ENCODE assay signal across 10 cellular contexts in the genomic region with DNA sequence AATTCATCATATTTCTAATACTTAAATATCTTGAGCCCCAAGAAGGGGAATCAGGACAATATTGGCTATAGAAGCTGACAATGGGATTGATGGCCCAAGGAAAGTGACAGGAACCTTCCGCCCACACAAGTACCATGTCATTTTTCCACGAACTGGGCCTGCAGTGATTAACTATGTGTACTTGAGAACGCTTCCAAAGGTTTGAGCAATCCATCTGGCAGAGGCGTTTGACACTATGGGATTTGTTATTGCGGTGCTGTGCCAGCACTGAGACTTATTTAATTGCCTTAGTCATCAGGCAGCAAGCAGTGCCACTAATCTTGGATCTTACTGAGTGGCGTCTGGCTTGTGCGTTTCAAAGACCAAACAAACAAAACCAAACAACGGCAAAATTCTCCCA.
DNase-seq lines count a peak whose midpoint lies in the region; ATAC-seq and TF ChIP-seq lines count a peak whose summit lies in the region.
"Had no signal": no experiment of that assay in that cellular context is flagged by ENCODE, and none has a peak within 500 bp of the region (broad histone marks: within the 10 kb centered on the region; RNA-seq: fewer than 3 reads in every experiment).

No MANE protein-coding gene starts in this region.

- H3K4me2 ChIP-seq in neuronal stem cell (ENCODE audit: insufficient read depth, low read length, poor library complexity, severe bottlenecking): no peak overlapping the region

- no peak overlapping the region for H3K23ac ChIP-seq in neuronal stem cell (ENCODE audit: low read depth, low read length, poor library complexity)

- H3K27me3 ChIP-seq in dorsolateral prefrontal cortex: no peaks in the 10 kb centered on the region
- no peaks in the 10 kb centered on the region for H3K27me3 ChIP-seq in lower lobe of right lung (ENCODE audit: low read depth)
- no peaks in the 10 kb centered on the region for H3K27me3 ChIP-seq in tibial artery
- peaks cover 0 to 2% (median 0%) of the 10 kb centered on the region in 3 experiments for H3K27me3 ChIP-seq in neuronal stem cell (ENCODE audit: control insufficient read depth in 3 of 3, insufficient read depth in 3 of 3, low read depth in 1 of 3, low read length in 3 of 3)

- H3K9ac ChIP-seq in neuronal stem cell (ENCODE audit: low read depth, low read length, poor library complexity): no peak overlapping the region

- H3K36me3 ChIP-seq in lower lobe of right lung (no peaks in the 10 kb centered on the region), tibial artery (no peaks in the 10 kb centered on the region), neuronal stem cell (replicated peaks in 1 of 2; ENCODE audit: control insufficient read depth in 2 of 2, insufficient read depth in 2 of 2, low read length in 2 of 2) (no peaks in the 10 kb centered on the region)

- no peak overlapping the region for H2BK5ac ChIP-seq in neuronal stem cell (ENCODE audit: low read length)

- H3K79me1 ChIP-seq in neuronal stem cell (ENCODE audit: low read depth, low read length): no peaks in the 10 kb centered on the region

- H2BK120ac ChIP-seq in neuronal stem cell (ENCODE audit: low read depth, low read length): no peak overlapping the region

- H3K9me3 ChIP-seq in lower lobe of right lung (no peaks in the 10 kb centered on the region), tibial artery (no peaks in the 10 kb centered on the region), neuronal stem cell (replicated peaks in 1 of 2; ENCODE audit: control insufficient read depth in 2 of 2, insufficient read depth in 1 of 2, low read depth in 1 of 2, low read length in 2 of 2) (no peaks in the 10 kb centered on the region)

- H3K4ac ChIP-seq in neuronal stem cell (ENCODE audit: low read length): no peak overlapping the region

- intact Hi-C loops in dorsolateral prefrontal cortex (cut with DNase I) (no loop called here), lower lobe of right lung (cut with DNase I) (no loop called here), tibial artery (cut with DNase I; ENCODE audit: low total_unique reads) (no loop called here)

- H4K8ac ChIP-seq in neuronal stem cell (ENCODE audit: low read depth, low read length): no peak overlapping the region

- no peak overlapping the region for H2BK12ac ChIP-seq in neuronal stem cell (ENCODE audit: low read length)

- H3K27ac ChIP-seq in dorsolateral prefrontal cortex (peak overlapping the region in 1 of 59 donors; percentile 26), lower lobe of right lung (no peak overlapping the region), tibial artery (peak overlapping the region; percentile 59 to 60), neuronal stem cell (replicated peaks; ENCODE audit: low read length) (no peak overlapping the region)
- H3K27ac ChIP-seq: SK-N-MC had no signal

- DNase-seq in LHCN-M2 (ENCODE audit: low read depth): peak; percentile 62
- DNase-seq in dorsolateral prefrontal cortex: peak in 8 of 10 donors; percentile 14 to 67 (median 52)
- DNase-seq in lower lobe of right lung: no peak
- peak; percentile 90 to 91 for DNase-seq in tibial artery
- no peak for DNase-seq in NCI-H526 treated with DMSO at 0.1 percent for 48 hours (lab: John Stamatoyannopoulos, UW)
- no peak for DNase-seq in NCI-H345 (lab: John Stamatoyannopoulos, UW)
- no peak for DNase-seq in neuronal stem cell (ENCODE audit: low spot score)
- DNase-seq: NCI-H1417 had no signal

- no peak overlapping the region for H2AK5ac ChIP-seq in neuronal stem cell (ENCODE audit: low read depth, low read length)

- ATAC-seq in lower lobe of right lung (peak; percentile 57 to 88), HG03108 (IDR thresholded peaks at IDR 0.05; ENCODE audit: unreplicated experiment) (no peak)

- H3K4me1 ChIP-seq in lower lobe of right lung: no peaks in the 10 kb centered on the region
- H3K4me1 ChIP-seq in tibial artery: peaks cover 0 to 23% (median 5%) of the 10 kb centered on the region in 4 donors
- no peaks in the 10 kb centered on the region for H3K4me1 ChIP-seq in neuronal stem cell (ENCODE audit: control insufficient read depth in 2 of 2, insufficient read depth in 1 of 2, low read depth in 1 of 2, low read length in 2 of 2)

- H2BK15ac ChIP-seq in neuronal stem cell (ENCODE audit: low read length): no peak overlapping the region

- no CpG with 5 or more reads among the region's 8 CpGs for WGBS in neuronal stem cell (ENCODE audit: extremely low coverage in 2 of 2, insufficient read length in 2 of 2, insufficient replicate concordance in 1 of 2), 2 donors

- H3K4me3 ChIP-seq in dorsolateral prefrontal cortex (no peak overlapping the region), lower lobe of right lung (no peak overlapping the region), tibial artery (no peak overlapping the region), neuronal stem cell (ENCODE audit: low read length in 2 of 2) (no peak overlapping the region)
- H3K4me3 ChIP-seq: SK-N-MC had no signal

- no peak overlapping the region for H4K91ac ChIP-seq in neuronal stem cell (ENCODE audit: low read depth, low read length, poor library complexity)

- no peak for TF ChIP-seq CTCF in dorsolateral prefrontal cortex (IDR thresholded peaks at IDR 0.05 in 54 of 56, conservative IDR thresholded peaks at IDR 0.05 in 2 of 56; ENCODE audit: low read depth in 1 of 56, partially characterized antibody in 56 of 56)
- TF ChIP-seq CTCF in lower lobe of right lung (IDR thresholded peaks at IDR 0.05): no peak
- no peak for TF ChIP-seq CTCF in tibial artery (IDR thresholded peaks at IDR 0.05)

- H3K18ac ChIP-seq in neuronal stem cell (ENCODE audit: low read length): no peak overlapping the region

- no peak overlapping the region for H2AFZ ChIP-seq in neuronal stem cell (ENCODE audit: low read length)

- no peak overlapping the region for H3K14ac ChIP-seq in neuronal stem cell (ENCODE audit: low read length)

Comparison
In these comparisons a context has a peak if more than half of its experiments do, and no peak if none do; other contexts are left out.
1. DNase-seq: peak in LHCN-M2 (single experiment), dorsolateral prefrontal cortex (8 of 10) and tibial artery (2 of 2); none in lower lobe of right lung (single experiment), NCI-H526 treated with DMSO at 0.1 percent for 48 hours (single experiment), NCI-H345 (single experiment) and neuronal stem cell (single experiment).
2. H3K27ac ChIP-seq: peak in tibial artery (2 of 2); none in lower lobe of right lung (single experiment) and neuronal stem cell (single experiment).